12 cellular contexts compared by ENCODE assay signal in the genomic region with DNA sequence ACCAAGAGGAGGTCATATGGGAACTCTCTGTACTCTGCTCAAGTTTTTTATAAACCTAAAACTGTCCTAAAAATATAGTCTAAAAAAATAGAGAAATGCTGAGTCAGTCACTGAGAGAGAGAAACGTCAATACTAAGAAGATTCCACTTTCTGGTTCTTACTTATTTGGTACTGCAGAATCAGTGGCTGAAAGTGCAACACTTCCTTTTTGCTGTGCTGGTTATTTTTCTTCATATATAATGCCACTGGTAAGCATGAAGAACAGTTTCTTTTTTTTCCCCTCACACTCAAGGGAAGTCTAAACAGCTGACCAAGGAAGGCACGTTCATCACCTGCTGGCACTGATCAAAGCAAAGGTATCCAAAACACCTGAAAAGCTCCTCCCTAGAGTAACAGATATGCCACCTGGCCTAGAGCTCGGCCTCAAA. TPM values are rescaled to one million over a fixed set of nuclear protein-coding genes. Genes with fewer than 3 reads are reported as not detected.
DNase-seq lines count a peak whose midpoint lies in the region; ATAC-seq and TF ChIP-seq lines count a peak whose summit lies in the region.
"Had no signal": no experiment of that assay in that cellular context is flagged by ENCODE, and none has a peak within 500 bp of the region (broad histone marks: within the 10 kb centered on the region; RNA-seq: fewer than 3 reads in every experiment).

No MANE protein-coding gene starts in this region.

- no peaks in the 10 kb centered on the region for H3K9me3 Mint-ChIP-seq in osteocyte (ENCODE audit: unreplicated experiment)
- H3K9me3 Mint-ChIP-seq: activated B cell treated with CpG ODN at 0.5 μM for 24 hours, naive B cell had no signal

- ATAC-seq in GM18870 (IDR thresholded peaks at IDR 0.05; ENCODE audit: unreplicated experiment), result peak; percentile 81
- peak; percentile 75 for ATAC-seq in GM21737 (IDR thresholded peaks at IDR 0.05; ENCODE audit: unreplicated experiment)

- H3K4me1 Mint-ChIP-seq in osteocyte (ENCODE audit: unreplicated experiment), result peaks cover 12% of the 10 kb centered on the region
- H3K4me1 Mint-ChIP-seq: activated B cell treated with CpG ODN at 0.5 μM for 24 hours had no signal

- no peak overlapping the region for H3K4me3 Mint-ChIP-seq in osteocyte (ENCODE audit: unreplicated experiment)
- H3K4me3 Mint-ChIP-seq: activated B cell treated with CpG ODN at 0.5 μM for 24 hours, naive B cell had no signal

- H3K27me3 Mint-ChIP-seq in osteocyte (ENCODE audit: unreplicated experiment), result no peaks in the 10 kb centered on the region
- H3K27me3 Mint-ChIP-seq: activated B cell treated with CpG ODN at 0.5 μM for 24 hours, naive B cell had no signal

- peaks cover 1% of the 10 kb centered on the region for H3K36me3 Mint-ChIP-seq in osteocyte (ENCODE audit: unreplicated experiment)
- H3K36me3 Mint-ChIP-seq: naive B cell had no signal

- DNase-seq in OCI-M1 (lab: John Stamatoyannopoulos, UW), result peak; percentile 31
- no peak for DNase-seq in osteocyte (ENCODE audit: extremely low spot score, unreplicated experiment)
- DNase-seq in kidney tubule cell (ENCODE audit: low spot score), result no peak
- DNase-seq in cerebellar cortex (ENCODE audit: low spot score), result no peak
- DNase-seq in NCI-H446 (lab: John Stamatoyannopoulos, UW), result no peak
- no peak for DNase-seq in NAMALWA (ENCODE audit: low spot score)
- DNase-seq: activated B cell treated with CpG ODN at 0.5 μM for 24 hours; MG63; naive B cell; stimulated activated naive CD4-positive, alpha-beta T cell treated with Interleukin-2 at 50 U/mL for 16 hours had no signal

- H3K27ac Mint-ChIP-seq in osteocyte (ENCODE audit: unreplicated experiment), result peak overlapping the region; percentile 68
- H3K27ac Mint-ChIP-seq: activated B cell treated with CpG ODN at 0.5 μM for 24 hours had no signal

- no peak for TF ChIP-seq CTCF in osteocyte (IDR thresholded peaks at IDR 0.05)

RNA-seq across cellular contexts. Expression of a gene that starts 44.3 kb away (rescaled TPM):
- total RNA-seq in osteocyte, result 9.8 and 10.2 TPM in 2 replicates
